Comparison of ENCODE assay signal across 20 cellular contexts in genomic region chr2:121386707-121387106, GRCh38.
DNase-seq lines count a peak whose midpoint lies in the region; ATAC-seq, FAIRE-seq and TF ChIP-seq lines count a peak whose summit lies in the region.
"Had no signal": no experiment of that assay in that cellular context is flagged by ENCODE, and none has a peak within 500 bp of the region (broad histone marks: within the 10 kb centered on the region; RNA-seq: fewer than 3 reads in every experiment).

No MANE protein-coding gene starts in this region.

- peaks cover 16% of the 10 kb centered on the region for H3K36me3 Mint-ChIP-seq in astrocyte (ENCODE audit: low read depth, unreplicated experiment)

- H3K27ac Mint-ChIP-seq in astrocyte (ENCODE audit: unreplicated experiment): peak overlapping the region; percentile 78
- H3K27ac Mint-ChIP-seq: B cell, nephron had no signal

- peak overlapping the region; percentile 27 for H3K4me3 Mint-ChIP-seq in astrocyte (ENCODE audit: unreplicated experiment)
- H3K4me3 Mint-ChIP-seq: B cell, nephron had no signal

- no peaks in the 10 kb centered on the region for H3K27me3 Mint-ChIP-seq in astrocyte (ENCODE audit: low read depth, unreplicated experiment)
- H3K27me3 Mint-ChIP-seq: B cell had no signal

- H4K20me1 ChIP-seq in astrocyte (ENCODE audit: insufficient read depth, low read length) (peaks cover 3% of the 10 kb centered on the region), hepatocyte (ENCODE audit: insufficient read depth, poor library complexity, severe bottlenecking) (no peaks in the 10 kb centered on the region)

- H3K79me2 ChIP-seq in astrocyte (ENCODE audit: insufficient read depth, low read length) (no peaks in the 10 kb centered on the region), hepatocyte (peaks cover 4% of the 10 kb centered on the region)

- 59% methylated on average over 2 of the region's 2 CpGs for WGBS in hepatocyte (ENCODE audit: low lambda C conversion rate, missing lambda C conversion rate)

- no peak for ATAC-seq in GM21737 (IDR thresholded peaks at IDR 0.05; ENCODE audit: unreplicated experiment)

- H3K27ac ChIP-seq in astrocyte (ENCODE audit: low read depth, low read length) (no peak overlapping the region), hepatocyte (no peak overlapping the region)
- H3K27ac ChIP-seq: ascending aorta, HL-60, prostate gland, suprapubic skin had no signal

- H2AFZ ChIP-seq in astrocyte (ENCODE audit: low read depth, low read length) (no peak overlapping the region), hepatocyte (no peak overlapping the region)

- no peaks in the 10 kb centered on the region for H3K9me3 ChIP-seq in astrocyte (ENCODE audit: insufficient read depth, low read depth, low read length)
- H3K9me3 ChIP-seq in hepatocyte (ENCODE audit: low read depth): no peaks in the 10 kb centered on the region
- H3K9me3 ChIP-seq: ascending aorta, prostate gland, suprapubic skin had no signal

- H3K27me3 ChIP-seq in astrocyte (ENCODE audit: insufficient read depth, low read length) (no peaks in the 10 kb centered on the region), hepatocyte (no peaks in the 10 kb centered on the region)
- H3K27me3 ChIP-seq: ascending aorta, dorsolateral prefrontal cortex, suprapubic skin had no signal

- peak; percentile 69 for DNase-seq in ACHN
- DNase-seq in HCEC 1CT: peak; percentile 76
- peak; percentile 72 for DNase-seq in astrocyte (ENCODE audit: low read depth)
- DNase-seq in glomerular visceral epithelial cell (ENCODE audit: extremely low spot score): peak; percentile 32
- no peak for DNase-seq in cerebellum (ENCODE audit: low spot score)
- DNase-seq in hepatocyte (ENCODE audit: low spot score): no peak
- no peak for DNase-seq in activated gamma-delta T cell (lab: John Stamatoyannopoulos, UW)
- DNase-seq: dorsolateral prefrontal cortex; NCI-H146; NCI-H446 treated with DMSO at 0.1 percent for 48 hours; stimulated activated CD4-positive, alpha-beta T cell treated with anti-CD3 and anti-CD28 coated beads, Interleukin-2, amount 100 ng/mL, for 24 hours had no signal

- no peaks in the 10 kb centered on the region for H3K9me2 ChIP-seq in hepatocyte (replicated peaks; ENCODE audit: insufficient read depth)

- TF ChIP-seq CTCF in astrocyte (IDR thresholded peaks at IDR 0.05; ENCODE audit: insufficient read depth, low read depth, low read length): no peak
- TF ChIP-seq CTCF in hepatocyte (IDR thresholded peaks at IDR 0.05; ENCODE audit: poor library complexity): no peak

- H3K9ac ChIP-seq in astrocyte (ENCODE audit: low read length): no peak overlapping the region

- peaks cover 24% of the 10 kb centered on the region for H3K4me1 Mint-ChIP-seq in astrocyte (ENCODE audit: low read depth, unreplicated experiment)
- H3K4me1 Mint-ChIP-seq: B cell, nephron had no signal

- FAIRE-seq in astrocyte (lab: Jason Lieb, UNC): peak; percentile 99
- FAIRE-seq: D721Med had no signal

- peaks cover 11% of the 10 kb centered on the region for H3K4me1 ChIP-seq in astrocyte (ENCODE audit: insufficient read depth, low read length)
- H3K4me1 ChIP-seq in hepatocyte (ENCODE audit: insufficient read depth): no peaks in the 10 kb centered on the region
- H3K4me1 ChIP-seq: ascending aorta, prostate gland, suprapubic skin had no signal

- no peaks in the 10 kb centered on the region for H3K9me3 Mint-ChIP-seq in astrocyte (ENCODE audit: unreplicated experiment)
- H3K9me3 Mint-ChIP-seq: nephron had no signal

- H3K36me3 ChIP-seq in astrocyte (ENCODE audit: insufficient read depth, low read length) (peaks cover 3% of the 10 kb centered on the region), hepatocyte (replicated peaks; ENCODE audit: insufficient read depth, low read depth) (no peaks in the 10 kb centered on the region)

- peak overlapping the region; percentile 40 for H3K4me2 ChIP-seq in astrocyte (ENCODE audit: low read length)
- H3K4me2 ChIP-seq in hepatocyte: no peak overlapping the region

- in situ Hi-C loops in ACHN (cut with HindIII; ENCODE audit: low pct_ligation_motif_present, low pct_unique_long_range_greater_than_20kb, low sequenced_read_pairs): no loop called here

- H3K4me3 ChIP-seq in astrocyte (ENCODE audit: insufficient read depth, low read depth, low read length) (no peak overlapping the region), hepatocyte (no peak overlapping the region)
- H3K4me3 ChIP-seq: ascending aorta, dorsolateral prefrontal cortex, lung, prostate gland, suprapubic skin had no signal

Comparison
In these comparisons a context has a peak if more than half of its experiments do, and no peak if none do; other contexts are left out.
1. DNase-seq: peak in ACHN (single experiment), HCEC 1CT (single experiment), astrocyte (single experiment) and glomerular visceral epithelial cell (single experiment); none in cerebellum (single experiment), hepatocyte (single experiment) and activated gamma-delta T cell (single experiment).